ENCODE assay signal across 17 cellular contexts in genomic region chr1:3169621-3170356, GRCh38.
DNase-seq lines count a peak whose midpoint lies in the region; ATAC-seq, FAIRE-seq and TF ChIP-seq lines count a peak whose summit lies in the region.
"Had no signal": no experiment of that assay in that cellular context is flagged by ENCODE, and none has a peak within 500 bp of the region (broad histone marks: within the 10 kb centered on the region; RNA-seq: fewer than 3 reads in every experiment).

No MANE protein-coding gene starts in this region.

- no peaks in the 10 kb centered on the region for H3K9me3 ChIP-seq in duodenal mucosa (ENCODE audit: control insufficient read depth in 1 of 2, low read length in 2 of 2)
- H3K9me3 ChIP-seq in pancreas, result no peaks in the 10 kb centered on the region
- no peaks in the 10 kb centered on the region for H3K9me3 ChIP-seq in thyroid gland
- H3K9me3 ChIP-seq: SJCRH30, testis had no signal

- H3K27me3 ChIP-seq in duodenal mucosa (ENCODE audit: control insufficient read depth in 1 of 2, insufficient read depth in 2 of 2, low read length in 2 of 2), result no peaks in the 10 kb centered on the region
- no peaks in the 10 kb centered on the region for H3K27me3 ChIP-seq in pancreas
- H3K27me3 ChIP-seq in thyroid gland, result no peaks in the 10 kb centered on the region
- H3K27me3 ChIP-seq: SJCRH30, testis had no signal

- no peaks in the 10 kb centered on the region for H3K36me3 ChIP-seq in duodenal mucosa (ENCODE audit: control insufficient read depth in 1 of 2, insufficient read depth in 2 of 2, low read length in 2 of 2)
- H3K36me3 ChIP-seq in pancreas, result no peaks in the 10 kb centered on the region
- H3K36me3 ChIP-seq in thyroid gland, result no peaks in the 10 kb centered on the region
- H3K36me3 ChIP-seq: SJCRH30 had no signal

- no peak for TF ChIP-seq CTCF in pancreas (IDR thresholded peaks at IDR 0.05)
- TF ChIP-seq CTCF in thyroid gland (IDR thresholded peaks at IDR 0.05), result no peak

- DNase-seq in DMS79 treated with DMSO at 0.1 percent for 48 hours (lab: John Stamatoyannopoulos, UW), result peak; percentile 34
- no peak for DNase-seq in DMS79 (lab: John Stamatoyannopoulos, UW)
- no peak for DNase-seq in pancreas
- no peak for DNase-seq in thyroid gland
- no peak for DNase-seq in stimulated activated CD8-positive, alpha-beta memory T cell treated with anti-CD3 and anti-CD28 coated beads, Interleukin-4, amount 100 ng/mL, for 48 hours
- DNase-seq: cerebellar nuclear complex; NCI-H69; stimulated activated CD4-positive, alpha-beta T cell treated with anti-CD3 and anti-CD28 coated beads, Interleukin-4, amount 100 ng/mL, for 1 hour had no signal

- peak overlapping the region; percentile 70 for H3K27ac ChIP-seq in duodenal mucosa (ENCODE audit: low read depth, low read length)
- peak overlapping the region; percentile 87 to 96 (median 92) for H3K27ac ChIP-seq in pancreas
- peak overlapping the region; percentile 94 to 96 (median 95) for H3K27ac ChIP-seq in thyroid gland
- H3K27ac ChIP-seq: 22Rv1 had no signal

- peak overlapping the region in 1 of 2 donors; percentile 49 for H3K4me3 ChIP-seq in duodenal mucosa (ENCODE audit: low read depth in 1 of 2, low read length in 2 of 2)
- H3K4me3 ChIP-seq in pancreas, result peak overlapping the region in 1 of 4 donors; percentile 32
- H3K4me3 ChIP-seq in thyroid gland (replicated peaks in 1 of 3), result no peak overlapping the region
- H3K4me3 ChIP-seq: testis had no signal

- H3K9ac ChIP-seq in duodenal mucosa (ENCODE audit: low read depth in 1 of 2, low read length in 2 of 2), result peak overlapping the region in 1 of 2 donors; percentile 37

- WGBS in pancreas, 2 donors, result 38 to 45% methylated on average over 35 to 36 of the region's 36 CpGs
- 66 to 71% methylated on average over 34 to 36 of the region's 36 CpGs for WGBS in thyroid gland, 2 donors

- ATAC-seq in pancreas (no peak), HG02852 (IDR thresholded peaks at IDR 0.05; ENCODE audit: unreplicated experiment) (no peak), HG03571 (IDR thresholded peaks at IDR 0.05; ENCODE audit: unreplicated experiment) (no peak)
- ATAC-seq: activated CD4-positive, CD25-positive, alpha-beta regulatory T cell treated with anti-CD3 and anti-CD28 coated beads, Interleukin-2, amount 50 U/mL, for 24 hours had no signal

- TF ChIP-seq POLR2A in thyroid gland (IDR thresholded peaks at IDR 0.05), result no peak

- no peak for FAIRE-seq in pancreas (lab: Jason Lieb, UNC)
- FAIRE-seq: endometrium, H54 had no signal

- peaks cover 44 to 50% of the 10 kb centered on the region in 2 donors for H3K4me1 ChIP-seq in duodenal mucosa (ENCODE audit: control insufficient read depth in 1 of 2, insufficient read depth in 2 of 2, low read length in 2 of 2)
- H3K4me1 ChIP-seq in pancreas, result peaks cover 52 to 64% (median 55%) of the 10 kb centered on the region in 3 donors
- H3K4me1 ChIP-seq in thyroid gland, result peaks cover 50 to 60% of the 10 kb centered on the region in 2 donors

- intact Hi-C loops in pancreas (cut with DNase I), result no loop called here
- intact Hi-C loops in thyroid gland (cut with DNase I), result no loop called here
